Comparison of ENCODE assay signal across 15 cellular contexts in the genomic region with DNA sequence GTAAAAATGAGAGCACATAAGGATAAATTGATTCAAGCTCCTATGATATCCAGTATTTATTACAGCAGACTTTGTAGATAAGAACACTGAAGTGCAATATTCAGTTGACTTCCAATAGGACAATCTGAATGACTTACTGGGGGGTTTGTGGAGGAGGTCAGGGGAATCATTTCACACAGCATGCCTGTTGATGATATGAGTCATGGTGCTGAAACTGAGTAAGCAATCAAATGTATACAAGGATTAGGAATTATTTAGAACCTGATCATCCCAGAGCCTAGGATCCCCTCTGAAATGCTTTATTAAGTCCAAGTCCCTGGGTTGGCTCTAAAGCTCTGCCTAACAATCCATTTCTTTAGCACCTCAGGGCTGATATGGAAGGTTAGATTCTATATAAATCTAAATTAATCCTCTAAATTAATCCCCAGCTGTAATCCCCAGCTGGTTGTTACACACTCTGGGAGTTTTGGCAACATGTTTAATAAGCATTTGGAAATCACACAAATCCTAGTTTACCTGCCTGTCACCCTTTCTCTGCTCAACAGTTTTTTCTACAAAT.
"Had no signal": no experiment of that assay in that cellular context is flagged by ENCODE, and none has a peak within 500 bp of the region (broad histone marks: within the 10 kb centered on the region; RNA-seq: fewer than 3 reads in every experiment).

No MANE protein-coding gene starts in this region.

- H3K4me1 ChIP-seq: heart right ventricle, left lung, sigmoid colon, testis, upper lobe of right lung had no signal

- H3K36me3 ChIP-seq: heart right ventricle, left lung, sigmoid colon, upper lobe of right lung had no signal

- H3K9me3 ChIP-seq: sigmoid colon, testis, upper lobe of right lung had no signal

- ATAC-seq: activated T-cell treated with anti-CD3 and anti-CD28 coated beads, Interleukin-2, amount 50 U/mL, for 4 hours; heart right ventricle; left lung; natural killer cell treated with Interleukin-12 subunit alpha and Interleukin-12 subunit beta and Interleukin-15 and Interleukin-18, amount 100 ng/mL, for 72 hours; upper lobe of right lung had no signal

- DNase-seq: activated CD4-positive, alpha-beta memory T cell treated with anti-CD3 and anti-CD28 coated beads for 36 hours; activated gamma-delta T cell; activated naive CD8-positive, alpha-beta T cell treated with anti-CD3 and anti-CD28 coated beads, Interleukin-2, amount 10 ng/mL, durations not matched to agents 7 days and 5 days; activated T-cell treated with anti-CD3 and anti-CD28 coated beads, Interleukin-2, amount 50 U/mL, for 4 hours; caudate nucleus; erythroblast; heart right ventricle; islet precursor cell; left lung; nucleus accumbens; sigmoid colon; stimulated activated CD4-positive, alpha-beta T cell treated with anti-CD3 and anti-CD28 coated beads, Interleukin-4, amount 100 ng/mL, for 1 hour; testis; upper lobe of right lung had no signal

- H3K4me3 ChIP-seq: heart right ventricle, left lung, sigmoid colon, testis, upper lobe of right lung had no signal

- H3K27me3 ChIP-seq: heart right ventricle, left lung, sigmoid colon, testis, upper lobe of right lung had no signal

- H3K27ac ChIP-seq: heart right ventricle, left lung, sigmoid colon, testis, upper lobe of right lung had no signal
